In the genomic region with DNA sequence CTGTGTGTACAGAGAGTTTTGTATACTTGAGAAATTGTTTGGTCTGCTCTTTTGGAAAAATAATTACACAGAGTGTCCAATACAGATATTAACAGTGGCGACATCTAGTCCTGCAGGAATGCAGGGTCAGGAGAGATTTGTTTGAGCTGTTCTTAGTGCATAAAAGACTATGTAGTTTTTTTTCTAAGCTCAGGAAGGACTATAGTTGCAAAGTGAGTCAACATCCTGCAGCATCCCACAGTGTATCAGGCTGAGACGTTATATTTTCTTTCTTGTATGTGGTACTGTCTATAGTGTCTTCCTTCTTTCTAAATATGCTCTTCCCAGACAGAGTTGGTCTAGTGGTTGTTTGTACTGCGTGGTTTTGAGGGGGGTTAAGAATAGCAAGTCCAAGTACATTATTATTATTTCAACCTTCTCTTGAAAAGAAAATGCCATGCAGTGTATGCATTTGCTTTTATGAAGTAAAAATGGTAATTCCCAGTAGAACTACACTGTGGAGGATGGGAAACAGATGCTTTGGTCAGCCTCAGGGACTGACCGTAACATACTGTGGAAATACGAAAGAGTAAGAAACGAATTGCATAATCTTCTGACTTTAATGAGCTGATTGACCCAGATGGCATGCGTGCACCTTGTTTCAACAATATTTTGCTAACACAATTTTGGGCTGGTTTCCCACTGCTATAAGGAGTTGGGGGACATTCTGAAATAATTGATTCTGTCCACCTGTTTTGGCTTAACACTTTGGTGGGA, we compare ENCODE assay signal across 2 cellular contexts.
TF ChIP-seq lines count a peak whose summit lies in the region.

No MANE protein-coding gene starts in this region.

TF ChIP-seq in SK-N-SH treated with all-trans-retinoic acid at 6 μM for 48 hours, 23 proteins besides CTCF, POLR2A, EP300 and RAD21 (continued from another document):
- TF ChIP-seq, protein P1, sequence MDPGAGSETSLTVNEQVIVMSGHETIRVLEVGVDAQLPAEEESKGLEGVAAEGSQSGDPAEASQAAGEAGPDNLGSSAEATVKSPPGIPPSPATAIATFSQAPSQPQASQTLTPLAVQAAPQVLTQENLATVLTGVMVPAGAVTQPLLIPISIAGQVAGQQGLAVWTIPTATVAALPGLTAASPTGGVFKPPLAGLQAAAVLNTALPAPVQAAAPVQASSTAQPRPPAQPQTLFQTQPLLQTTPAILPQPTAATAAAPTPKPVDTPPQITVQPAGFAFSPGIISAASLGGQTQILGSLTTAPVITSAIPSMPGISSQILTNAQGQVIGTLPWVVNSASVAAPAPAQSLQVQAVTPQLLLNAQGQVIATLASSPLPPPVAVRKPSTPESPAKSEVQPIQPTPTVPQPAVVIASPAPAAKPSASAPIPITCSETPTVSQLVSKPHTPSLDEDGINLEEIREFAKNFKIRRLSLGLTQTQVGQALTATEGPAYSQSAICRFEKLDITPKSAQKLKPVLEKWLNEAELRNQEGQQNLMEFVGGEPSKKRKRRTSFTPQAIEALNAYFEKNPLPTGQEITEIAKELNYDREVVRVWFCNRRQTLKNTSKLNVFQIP (CRISPR knock-in tag; IDR thresholded peaks at IDR 0.05; ENCODE audit: borderline replicate concordance, low read depth), result no peak
- TF ChIP-seq, protein P2, sequence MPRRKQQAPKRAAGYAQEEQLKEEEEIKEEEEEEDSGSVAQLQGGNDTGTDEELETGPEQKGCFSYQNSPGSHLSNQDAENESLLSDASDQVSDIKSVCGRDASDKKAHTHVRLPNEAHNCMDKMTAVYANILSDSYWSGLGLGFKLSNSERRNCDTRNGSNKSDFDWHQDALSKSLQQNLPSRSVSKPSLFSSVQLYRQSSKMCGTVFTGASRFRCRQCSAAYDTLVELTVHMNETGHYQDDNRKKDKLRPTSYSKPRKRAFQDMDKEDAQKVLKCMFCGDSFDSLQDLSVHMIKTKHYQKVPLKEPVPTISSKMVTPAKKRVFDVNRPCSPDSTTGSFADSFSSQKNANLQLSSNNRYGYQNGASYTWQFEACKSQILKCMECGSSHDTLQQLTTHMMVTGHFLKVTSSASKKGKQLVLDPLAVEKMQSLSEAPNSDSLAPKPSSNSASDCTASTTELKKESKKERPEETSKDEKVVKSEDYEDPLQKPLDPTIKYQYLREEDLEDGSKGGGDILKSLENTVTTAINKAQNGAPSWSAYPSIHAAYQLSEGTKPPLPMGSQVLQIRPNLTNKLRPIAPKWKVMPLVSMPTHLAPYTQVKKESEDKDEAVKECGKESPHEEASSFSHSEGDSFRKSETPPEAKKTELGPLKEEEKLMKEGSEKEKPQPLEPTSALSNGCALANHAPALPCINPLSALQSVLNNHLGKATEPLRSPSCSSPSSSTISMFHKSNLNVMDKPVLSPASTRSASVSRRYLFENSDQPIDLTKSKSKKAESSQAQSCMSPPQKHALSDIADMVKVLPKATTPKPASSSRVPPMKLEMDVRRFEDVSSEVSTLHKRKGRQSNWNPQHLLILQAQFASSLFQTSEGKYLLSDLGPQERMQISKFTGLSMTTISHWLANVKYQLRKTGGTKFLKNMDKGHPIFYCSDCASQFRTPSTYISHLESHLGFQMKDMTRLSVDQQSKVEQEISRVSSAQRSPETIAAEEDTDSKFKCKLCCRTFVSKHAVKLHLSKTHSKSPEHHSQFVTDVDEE (CRISPR knock-in tag; IDR thresholded peaks at IDR 0.05), result no peak
- TF ChIP-seq CSDC2 (CRISPR knock-in tag; IDR thresholded peaks at IDR 0.05) (no peak), ESRRG (CRISPR knock-in tag; IDR thresholded peaks at IDR 0.05) (no peak), ZNF565 (CRISPR knock-in tag; conservative IDR thresholded peaks at IDR 0.05; ENCODE audit: low read depth) (no peak), TCF4 (CRISPR knock-in tag; IDR thresholded peaks at IDR 0.05; ENCODE audit: borderline replicate concordance) (no peak), ZNF70 (CRISPR knock-in tag; IDR thresholded peaks at IDR 0.05) (no peak), BACH2 (CRISPR knock-in tag; IDR thresholded peaks at IDR 0.05; ENCODE audit: borderline replicate concordance) (no peak), TOX (CRISPR knock-in tag; IDR thresholded peaks at IDR 0.05; ENCODE audit: borderline replicate concordance) (no peak), ZFP30 (CRISPR knock-in tag; IDR thresholded peaks at IDR 0.05) (no peak), SNAI2 (CRISPR knock-in tag; IDR thresholded peaks at IDR 0.05) (no peak), RARB (CRISPR knock-in tag; IDR thresholded peaks at IDR 0.05) (no peak)
- TF ChIP-seq, protein P3, sequence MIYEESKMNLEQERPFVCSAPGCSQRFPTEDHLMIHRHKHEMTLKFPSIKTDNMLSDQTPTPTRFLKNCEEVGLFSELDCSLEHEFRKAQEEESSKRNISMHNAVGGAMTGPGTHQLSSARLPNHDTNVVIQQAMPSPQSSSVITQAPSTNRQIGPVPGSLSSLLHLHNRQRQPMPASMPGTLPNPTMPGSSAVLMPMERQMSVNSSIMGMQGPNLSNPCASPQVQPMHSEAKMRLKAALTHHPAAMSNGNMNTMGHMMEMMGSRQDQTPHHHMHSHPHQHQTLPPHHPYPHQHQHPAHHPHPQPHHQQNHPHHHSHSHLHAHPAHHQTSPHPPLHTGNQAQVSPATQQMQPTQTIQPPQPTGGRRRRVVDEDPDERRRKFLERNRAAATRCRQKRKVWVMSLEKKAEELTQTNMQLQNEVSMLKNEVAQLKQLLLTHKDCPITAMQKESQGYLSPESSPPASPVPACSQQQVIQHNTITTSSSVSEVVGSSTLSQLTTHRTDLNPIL (CRISPR knock-in tag; IDR thresholded peaks at IDR 0.05; ENCODE audit: low read depth), result no peak

TF ChIP-seq in SK-N-SH, 30 proteins besides CTCF, POLR2A, EP300 and RAD21 (continued from another document):
- TF ChIP-seq, protein P4, sequence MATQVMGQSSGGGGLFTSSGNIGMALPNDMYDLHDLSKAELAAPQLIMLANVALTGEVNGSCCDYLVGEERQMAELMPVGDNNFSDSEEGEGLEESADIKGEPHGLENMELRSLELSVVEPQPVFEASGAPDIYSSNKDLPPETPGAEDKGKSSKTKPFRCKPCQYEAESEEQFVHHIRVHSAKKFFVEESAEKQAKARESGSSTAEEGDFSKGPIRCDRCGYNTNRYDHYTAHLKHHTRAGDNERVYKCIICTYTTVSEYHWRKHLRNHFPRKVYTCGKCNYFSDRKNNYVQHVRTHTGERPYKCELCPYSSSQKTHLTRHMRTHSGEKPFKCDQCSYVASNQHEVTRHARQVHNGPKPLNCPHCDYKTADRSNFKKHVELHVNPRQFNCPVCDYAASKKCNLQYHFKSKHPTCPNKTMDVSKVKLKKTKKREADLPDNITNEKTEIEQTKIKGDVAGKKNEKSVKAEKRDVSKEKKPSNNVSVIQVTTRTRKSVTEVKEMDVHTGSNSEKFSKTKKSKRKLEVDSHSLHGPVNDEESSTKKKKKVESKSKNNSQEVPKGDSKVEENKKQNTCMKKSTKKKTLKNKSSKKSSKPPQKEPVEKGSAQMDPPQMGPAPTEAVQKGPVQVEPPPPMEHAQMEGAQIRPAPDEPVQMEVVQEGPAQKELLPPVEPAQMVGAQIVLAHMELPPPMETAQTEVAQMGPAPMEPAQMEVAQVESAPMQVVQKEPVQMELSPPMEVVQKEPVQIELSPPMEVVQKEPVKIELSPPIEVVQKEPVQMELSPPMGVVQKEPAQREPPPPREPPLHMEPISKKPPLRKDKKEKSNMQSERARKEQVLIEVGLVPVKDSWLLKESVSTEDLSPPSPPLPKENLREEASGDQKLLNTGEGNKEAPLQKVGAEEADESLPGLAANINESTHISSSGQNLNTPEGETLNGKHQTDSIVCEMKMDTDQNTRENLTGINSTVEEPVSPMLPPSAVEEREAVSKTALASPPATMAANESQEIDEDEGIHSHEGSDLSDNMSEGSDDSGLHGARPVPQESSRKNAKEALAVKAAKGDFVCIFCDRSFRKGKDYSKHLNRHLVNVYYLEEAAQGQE (IDR thresholded peaks at IDR 0.05; ENCODE audit: low read depth, low read length), result no peak
- TF ChIP-seq, protein P5, sequence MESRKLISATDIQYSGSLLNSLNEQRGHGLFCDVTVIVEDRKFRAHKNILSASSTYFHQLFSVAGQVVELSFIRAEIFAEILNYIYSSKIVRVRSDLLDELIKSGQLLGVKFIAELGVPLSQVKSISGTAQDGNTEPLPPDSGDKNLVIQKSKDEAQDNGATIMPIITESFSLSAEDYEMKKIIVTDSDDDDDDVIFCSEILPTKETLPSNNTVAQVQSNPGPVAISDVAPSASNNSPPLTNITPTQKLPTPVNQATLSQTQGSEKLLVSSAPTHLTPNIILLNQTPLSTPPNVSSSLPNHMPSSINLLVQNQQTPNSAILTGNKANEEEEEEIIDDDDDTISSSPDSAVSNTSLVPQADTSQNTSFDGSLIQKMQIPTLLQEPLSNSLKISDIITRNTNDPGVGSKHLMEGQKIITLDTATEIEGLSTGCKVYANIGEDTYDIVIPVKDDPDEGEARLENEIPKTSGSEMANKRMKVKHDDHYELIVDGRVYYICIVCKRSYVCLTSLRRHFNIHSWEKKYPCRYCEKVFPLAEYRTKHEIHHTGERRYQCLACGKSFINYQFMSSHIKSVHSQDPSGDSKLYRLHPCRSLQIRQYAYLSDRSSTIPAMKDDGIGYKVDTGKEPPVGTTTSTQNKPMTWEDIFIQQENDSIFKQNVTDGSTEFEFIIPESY (IDR thresholded peaks at IDR 0.05; ENCODE audit: borderline replicate concordance, low read depth), result no peak
- TF ChIP-seq NRF1 (IDR thresholded peaks at IDR 0.05; ENCODE audit: low read depth, low read length) (no peak), EZH2phosphoT487 (IDR thresholded peaks at IDR 0.05; ENCODE audit: borderline replicate concordance, low read depth) (no peak), TAF1 (IDR thresholded peaks at IDR 0.05; ENCODE audit: borderline replicate concordance, low read depth, low read length) (no peak), GABPA (IDR thresholded peaks at IDR 0.05; ENCODE audit: low read depth) (no peak), SMC3 (IDR thresholded peaks at IDR 0.05; ENCODE audit: low read depth, low read length) (no peak), FOXJ3 (CRISPR knock-in tag; IDR thresholded peaks at IDR 0.05) (no peak), POLR2AphosphoS5 (IDR thresholded peaks at IDR 0.05; ENCODE audit: low read depth, low read length) (no peak), GATA2 (CRISPR knock-in tag; IDR thresholded peaks at IDR 0.05) (no peak), RFX5 (IDR thresholded peaks at IDR 0.05; ENCODE audit: low read length) (no peak), FOSL2 (IDR thresholded peaks at IDR 0.05; ENCODE audit: borderline replicate concordance, low read depth) (no peak), NFIC (IDR thresholded peaks at IDR 0.05; ENCODE audit: borderline replicate concordance) (no peak)
- TF ChIP-seq, protein P6, sequence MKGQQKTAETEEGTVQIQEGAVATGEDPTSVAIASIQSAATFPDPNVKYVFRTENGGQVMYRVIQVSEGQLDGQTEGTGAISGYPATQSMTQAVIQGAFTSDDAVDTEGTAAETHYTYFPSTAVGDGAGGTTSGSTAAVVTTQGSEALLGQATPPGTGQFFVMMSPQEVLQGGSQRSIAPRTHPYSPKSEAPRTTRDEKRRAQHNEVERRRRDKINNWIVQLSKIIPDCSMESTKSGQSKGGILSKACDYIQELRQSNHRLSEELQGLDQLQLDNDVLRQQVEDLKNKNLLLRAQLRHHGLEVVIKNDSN (IDR thresholded peaks at IDR 0.05; ENCODE audit: borderline replicate concordance, low read depth), result no peak
